In genomic region chr2:181770145-181770544, GRCh38 we compare ENCODE assay signal across 20 cellular contexts.
DNase-seq lines count a peak whose midpoint lies in the region; ATAC-seq and TF ChIP-seq lines count a peak whose summit lies in the region.
"Had no signal": no experiment of that assay in that cellular context is flagged by ENCODE, and none has a peak within 500 bp of the region (broad histone marks: within the 10 kb centered on the region; RNA-seq: fewer than 3 reads in every experiment).

No MANE protein-coding gene starts in this region.

- H3K4me3 ChIP-seq in AG10803 (ENCODE audit: low read length), result no peak overlapping the region
- H3K4me3 ChIP-seq: HAP-1, PC-9 had no signal

- POLR2A ChIA-PET in RWPE1 (lab: Yijun Ruan, JAX; ENCODE audit: low non-redundant PET), result no interaction called here

- peak; percentile 98 for ATAC-seq in foreskin keratinocyte
- ATAC-seq in HG02852 (IDR thresholded peaks at IDR 0.05; ENCODE audit: unreplicated experiment), result no peak

- no peaks in the 10 kb centered on the region for H3K27me3 ChIP-seq in foreskin keratinocyte
- H3K27me3 ChIP-seq: BE2C had no signal

- no peak overlapping the region for H3K27ac ChIP-seq in RWPE1
- peak overlapping the region; percentile 46 for H3K27ac ChIP-seq in foreskin keratinocyte
- H3K27ac ChIP-seq: PC-9 had no signal

- DNase-seq in AG10803 (ENCODE audit: low read depth) (peak; percentile 30), RWPE1 (ENCODE audit: low spot score) (peak; percentile 65), dermis microvascular lymphatic vessel endothelial cell (ENCODE audit: low read depth in 2 of 2) (peak; percentile 75 to 79), foreskin keratinocyte (peak; percentile 81 to 89), cerebellar cortex (ENCODE audit: low spot score) (no peak), NCI-H524 (lab: John Stamatoyannopoulos, UW) (no peak), HCEC 1CT (no peak)
- DNase-seq: 8988T; BE2C; CD4-positive, alpha-beta memory T cell; DMS153; GF-D8; KG1; NCI-H1417; NCI-H187 treated with DMSO at 0.1 percent for 48 hours; NCI-H345; NCI-H526 had no signal

- peaks cover 24% of the 10 kb centered on the region for H3K4me1 ChIP-seq in foreskin keratinocyte
- H3K4me1 ChIP-seq: BE2C had no signal

- CTCF ChIA-PET in RWPE1 (lab: Yijun Ruan, JAX), result interaction anchor here (0.5 to 0.7 kb wide), 2 partner anchors 79 to 1047 kb away, joined by 3 to 4 read pairs; no protein-coding TSS in a partner anchor

- TF ChIP-seq CTCF in AG10803 (conservative IDR thresholded peaks at IDR 0.05; ENCODE audit: low read length) (no peak), RWPE1 (conservative IDR thresholded peaks at IDR 0.05; ENCODE audit: low read depth) (no peak), foreskin keratinocyte (conservative IDR thresholded peaks at IDR 0.05) (no peak)

Comparison
In these comparisons a context has a peak if more than half of its experiments do, and no peak if none do; other contexts are left out.
1. DNase-seq: peak in AG10803 (single experiment), RWPE1 (single experiment), dermis microvascular lymphatic vessel endothelial cell (2 of 2) and foreskin keratinocyte (2 of 2); none in cerebellar cortex (single experiment), NCI-H524 (0 of 2) and HCEC 1CT (single experiment).